Comparison of ENCODE assay signal across 2 cellular contexts in the genomic region with DNA sequence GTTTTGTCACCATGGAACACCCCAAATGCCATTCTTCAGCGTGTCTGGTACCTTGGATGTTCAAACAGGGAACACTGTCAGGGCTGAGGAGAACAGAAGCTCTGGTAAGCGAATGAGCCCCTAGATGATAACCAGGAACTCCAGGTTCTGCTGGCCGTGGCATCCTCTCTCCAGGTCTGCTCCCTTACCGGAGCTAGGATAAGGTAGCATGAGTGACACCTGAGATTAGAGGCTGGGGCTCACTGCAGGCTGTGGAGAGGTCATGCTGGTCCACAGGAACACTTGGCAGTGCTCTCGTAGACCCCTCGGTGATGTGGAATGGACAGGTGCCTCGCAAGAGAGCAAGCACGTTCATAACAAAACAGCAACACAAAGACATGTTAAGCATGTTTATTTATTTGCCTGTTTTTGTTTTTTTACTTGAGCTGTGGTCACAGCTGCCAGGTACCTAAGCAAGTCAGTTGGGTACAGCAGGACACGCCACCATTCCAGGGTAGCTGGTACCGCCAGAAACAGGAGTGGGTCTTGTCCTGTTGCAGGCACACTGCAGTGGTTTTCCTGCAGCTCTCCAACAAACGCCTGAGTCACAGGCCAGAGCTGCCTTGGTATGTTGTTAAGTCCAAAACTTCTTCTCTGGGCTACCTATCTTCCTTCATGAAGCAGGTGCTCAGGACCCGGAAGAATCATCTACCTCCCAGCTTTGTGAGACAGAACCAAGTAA.
A peak's percentile ranks its signal among the peaks of the same experiment; 100 is the strongest.
TF ChIP-seq lines count a peak whose summit lies in the region.

No MANE protein-coding gene starts in this region.

TF ChIP-seq in WTC11, 78 proteins besides CTCF, POLR2A, EP300 and RAD21 (continues in another document):
- TF ChIP-seq AR (CRISPR knock-in tag; IDR thresholded peaks at IDR 0.05) (no peak), ZNF532 (CRISPR knock-in tag; IDR thresholded peaks at IDR 0.05; ENCODE audit: borderline replicate concordance) (no peak), ATF2 (CRISPR knock-in tag; IDR thresholded peaks at IDR 0.05; ENCODE audit: borderline replicate concordance, low read depth) (no peak), PRRX2 (CRISPR knock-in tag; IDR thresholded peaks at IDR 0.05) (no peak), ZSCAN18 (CRISPR knock-in tag; IDR thresholded peaks at IDR 0.05) (no peak)
- TF ChIP-seq, protein P1, sequence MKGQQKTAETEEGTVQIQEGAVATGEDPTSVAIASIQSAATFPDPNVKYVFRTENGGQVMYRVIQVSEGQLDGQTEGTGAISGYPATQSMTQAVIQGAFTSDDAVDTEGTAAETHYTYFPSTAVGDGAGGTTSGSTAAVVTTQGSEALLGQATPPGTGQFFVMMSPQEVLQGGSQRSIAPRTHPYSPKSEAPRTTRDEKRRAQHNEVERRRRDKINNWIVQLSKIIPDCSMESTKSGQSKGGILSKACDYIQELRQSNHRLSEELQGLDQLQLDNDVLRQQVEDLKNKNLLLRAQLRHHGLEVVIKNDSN (CRISPR knock-in tag; IDR thresholded peaks at IDR 0.05) = no peak
- TF ChIP-seq, protein P2, sequence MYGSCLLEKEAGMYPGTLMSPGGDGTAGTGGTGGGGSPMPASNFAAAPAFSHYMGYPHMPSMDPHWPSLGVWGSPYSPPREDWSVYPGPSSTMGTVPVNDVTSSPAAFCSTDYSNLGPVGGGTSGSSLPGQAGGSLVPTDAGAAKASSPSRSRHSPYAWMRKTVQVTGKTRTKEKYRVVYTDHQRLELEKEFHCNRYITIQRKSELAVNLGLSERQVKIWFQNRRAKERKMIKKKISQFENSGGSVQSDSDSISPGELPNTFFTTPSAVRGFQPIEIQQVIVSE (CRISPR knock-in tag; IDR thresholded peaks at IDR 0.05; ENCODE audit: borderline replicate concordance) = no peak

TF ChIP-seq in HepG2, 621 proteins besides CTCF, POLR2A, EP300 and RAD21:
- TF ChIP-seq RBFOX2 (IDR thresholded peaks at IDR 0.05; ENCODE audit: low read depth, low read length) (peak; percentile 36; the same call in 1 of the 2 replicates), ZFX (CRISPR knock-in tag; IDR thresholded peaks at IDR 0.05; ENCODE audit: low read depth) (0 out of 2 replicates have a peak, but pooled peaks have one; percentile 18), ZNF432 (CRISPR knock-in tag; IDR thresholded peaks at IDR 0.05; ENCODE audit: borderline replicate concordance) (no peak), AGO2 (optimal IDR thresholded peaks at IDR 0.05; ENCODE audit: low read depth, low read length) (peak; percentile 51), POLR2AphosphoS2 (IDR thresholded peaks at IDR 0.05; ENCODE audit: low read depth, low read length) (peak; percentile 34; the same call in 1 of the 2 replicates), PAF1 (CRISPR knock-in tag; IDR thresholded peaks at IDR 0.05) (peak; percentile 80)
